ENCODE assay signal across 10 cellular contexts in genomic region chr5:96968074-96968473, GRCh38. TPM values are rescaled to one million over a fixed set of nuclear protein-coding genes. Genes with fewer than 3 reads are reported as not detected.
DNase-seq lines count a peak whose midpoint lies in the region; ATAC-seq and TF ChIP-seq lines count a peak whose summit lies in the region.
"Had no signal": no experiment of that assay in that cellular context is flagged by ENCODE, and none has a peak within 500 bp of the region (broad histone marks: within the 10 kb centered on the region; RNA-seq: fewer than 3 reads in every experiment).

No MANE protein-coding gene starts in this region.

- H3K27ac ChIP-seq in HCT116 (ENCODE audit: low read depth, low read length) (peak overlapping the region; percentile 0; the same call in 1 of the 2 replicates), SK-N-MC (peak overlapping the region; percentile 80), gastroesophageal sphincter (peak overlapping the region in 3 of 4 donors; percentile 5 to 58 (median 28)), coronary artery (peak overlapping the region in 1 of 2 donors; percentile 26)

- TF ChIP-seq EP300 in gastroesophageal sphincter (IDR thresholded peaks at IDR 0.05): no peak

- TF ChIP-seq POLR2A in HCT116 (IDR thresholded peaks at IDR 0.05; ENCODE audit: borderline replicate concordance, extremely low read depth, insufficient read depth, insufficient read length): no peak
- TF ChIP-seq POLR2A in gastroesophageal sphincter (IDR thresholded peaks at IDR 0.05): no peak

- H3K9me3 ChIP-seq in HCT116 (ENCODE audit: control insufficient read depth in 1 of 2, insufficient read depth in 1 of 2, low read depth in 1 of 2, low read length in 2 of 2): no peaks in the 10 kb centered on the region
- H3K9me3 ChIP-seq in SK-N-MC (ENCODE audit: low read depth, low read length): no peaks in the 10 kb centered on the region
- H3K9me3 ChIP-seq in gastroesophageal sphincter: no peaks in the 10 kb centered on the region
- no peaks in the 10 kb centered on the region for H3K9me3 ChIP-seq in skeletal muscle satellite cell (replicated peaks; ENCODE audit: low read length)

- H3K9ac ChIP-seq in HCT116 (ENCODE audit: low read length): no peak overlapping the region
- H3K9ac ChIP-seq in SK-N-MC (ENCODE audit: insufficient read length): peak overlapping the region; percentile 51
- H3K9ac ChIP-seq in skeletal muscle satellite cell (ENCODE audit: low read depth, low read length): no peak overlapping the region

- TF ChIP-seq RAD21 in HCT116 (IDR thresholded peaks at IDR 0.05; ENCODE audit: low read depth): no peak

- H3K9me2 ChIP-seq in HCT116 (ENCODE audit: insufficient read depth): no peaks in the 10 kb centered on the region

- H3K4me1 ChIP-seq in HCT116 (ENCODE audit: control insufficient read depth in 1 of 2, insufficient read depth in 2 of 2, low read length in 2 of 2): peaks cover 20 to 21% of the 10 kb centered on the region in 2 experiments
- H3K4me1 ChIP-seq in gastroesophageal sphincter: peaks cover 11 to 67% (median 17%) of the 10 kb centered on the region in 3 donors
- peaks cover 19% of the 10 kb centered on the region for H3K4me1 ChIP-seq in skeletal muscle satellite cell (ENCODE audit: control insufficient read depth, insufficient read depth, low read length)

- peak overlapping the region; percentile 65 for H3K4me2 ChIP-seq in HCT116 (ENCODE audit: low read length)
- peak overlapping the region; percentile 30 for H3K4me2 ChIP-seq in skeletal muscle satellite cell (ENCODE audit: low read length)

- DNase-seq in HCT116 (ENCODE audit: low read depth, low spot score) (peak; percentile 16), SK-N-MC (ENCODE audit: low read depth, low spot score) (no peak), coronary artery (ENCODE audit: low spot score) (no peak), SKM-1 (lab: John Stamatoyannopoulos, UW; ENCODE audit: unreplicated experiment) (no peak)
- DNase-seq in activated CD8-positive, alpha-beta memory T cell treated with anti-CD3 and anti-CD28 coated beads for 24 hours: no peak
- DNase-seq: mesendoderm, NCI-H1436 treated with DMSO at 0.1 percent for 48 hours had no signal

- no peaks in the 10 kb centered on the region for H3K27me3 ChIP-seq in HCT116 (ENCODE audit: insufficient read depth, low read length)
- no peaks in the 10 kb centered on the region for H3K27me3 ChIP-seq in gastroesophageal sphincter
- H3K27me3 ChIP-seq in skeletal muscle satellite cell (ENCODE audit: control insufficient read depth, insufficient read depth, low read length): no peaks in the 10 kb centered on the region

- no peak overlapping the region for H2AFZ ChIP-seq in HCT116 (ENCODE audit: low read depth, low read length, poor library complexity, severe bottlenecking)

- POLR2A ChIA-PET in HCT116 (lab: Charles Lee): no interaction called here

- 0 to 15% methylated on average over 1 of the region's 1 CpG for WGBS in gastroesophageal sphincter (ENCODE audit: low coverage in 1 of 2), 2 donors

- intact Hi-C loops in HCT116 (cut with micrococcal nuclease): no loop called here

- CTCF ChIA-PET in HCT116 (lab: Charles Lee): no interaction called here

- H3K4me3 ChIP-seq in HCT116 (replicated peaks in 1 of 2; ENCODE audit: low read depth in 1 of 2, low read length in 2 of 2): peak overlapping the region in 1 of 2 experiments; percentile 5; a peak in 1 of 4 replicates
- peak overlapping the region; percentile 13; the same call in 1 of the 2 replicates for H3K4me3 ChIP-seq in SK-N-MC
- H3K4me3 ChIP-seq in gastroesophageal sphincter: no peak overlapping the region
- no peak overlapping the region for H3K4me3 ChIP-seq in skeletal muscle satellite cell (ENCODE audit: low read length)
- H3K4me3 ChIP-seq in coronary artery: no peak overlapping the region

- RAD21 ChIA-PET in HCT116 (lab: Charles Lee; ENCODE audit: low non-redundant PET in 1 of 2, low total read pairs in 2 of 2, uncharacterized antibody in 2 of 2, unreplicated experiment in 2 of 2): no interaction called here

- no TSS peak for BruUV-seq in HCT116 (replicated peaks; lab: Mats Ljungman, UMichigan)

- no peaks in the 10 kb centered on the region for H4K20me1 ChIP-seq in HCT116 (ENCODE audit: insufficient read depth)

- ATAC-seq in HCT116: peak; percentile 97
- ATAC-seq in gastroesophageal sphincter: no peak
- no peak for ATAC-seq in HG02885 (IDR thresholded peaks at IDR 0.05; ENCODE audit: poor library complexity, unreplicated experiment)

- no peak for TF ChIP-seq CTCF in HCT116 (IDR thresholded peaks at IDR 0.05 in 2 of 3, conservative IDR thresholded peaks at IDR 0.05 in 1 of 3; ENCODE audit: borderline replicate concordance in 1 of 3, insufficient read depth in 1 of 3, low read depth in 2 of 3, low read length in 2 of 3)
- TF ChIP-seq CTCF in gastroesophageal sphincter (IDR thresholded peaks at IDR 0.05): no peak
- TF ChIP-seq CTCF in coronary artery (IDR thresholded peaks at IDR 0.05): no peak

- H3K36me3 ChIP-seq in HCT116 (ENCODE audit: control insufficient read depth in 1 of 2, insufficient read depth in 2 of 2, low read length in 2 of 2): no peaks in the 10 kb centered on the region
- no peaks in the 10 kb centered on the region for H3K36me3 ChIP-seq in SK-N-MC (ENCODE audit: insufficient read depth, low read length)
- no peaks in the 10 kb centered on the region for H3K36me3 ChIP-seq in gastroesophageal sphincter
- no peaks in the 10 kb centered on the region for H3K36me3 ChIP-seq in skeletal muscle satellite cell (ENCODE audit: insufficient read depth, low read length)

- peaks cover 12% of the 10 kb centered on the region for H3K79me2 ChIP-seq in HCT116 (ENCODE audit: insufficient read depth, low read length)

TF ChIP-seq in HCT116, 20 proteins besides CTCF, POLR2A, EP300 and RAD21:
- no peak for TF ChIP-seq SIN3A (IDR thresholded peaks at IDR 0.05; ENCODE audit: low read depth)
- peak; percentile 65 for TF ChIP-seq FOSL1 (IDR thresholded peaks at IDR 0.05; ENCODE audit: low read depth)
- TF ChIP-seq TCF7L2 (IDR thresholded peaks at IDR 0.05; ENCODE audit: borderline replicate concordance, extremely low read depth, insufficient read depth, insufficient read length): peak; percentile 69
- no peak for TF ChIP-seq CBX3 (IDR thresholded peaks at IDR 0.05; ENCODE audit: low read depth)
- peak; percentile 6; the same call in 1 of the 2 replicates for TF ChIP-seq SP1 (IDR thresholded peaks at IDR 0.05; ENCODE audit: low read depth)
- no peak for TF ChIP-seq REST (IDR thresholded peaks at IDR 0.05; ENCODE audit: low read depth)
- TF ChIP-seq JUND (IDR thresholded peaks at IDR 0.05): peak; percentile 66; the same call in 1 of the 2 replicates

RNA-seq across cellular contexts. Expression of gene LNPEP, which starts 32.2 kb away (rescaled TPM):
- total RNA-seq in HCT116 (2021; ENCODE audit: unreplicated experiment): 14.9 TPM
- 1.6 and 1.9 TPM in 2 replicates for polyA plus RNA-seq in HCT116 (2012)
- 100 to 1,000 TPM in 1 of 4 donors, 10 to 100 TPM in 3; 64.8 to 111 (median 80.5) TPM for total RNA-seq in gastroesophageal sphincter
- 28.4 and 30.7 TPM in 2 replicates for total RNA-seq in skeletal muscle satellite cell (2012; rRNA removed)
